ENCODE assay signal across 8 cellular contexts in the genomic region with DNA sequence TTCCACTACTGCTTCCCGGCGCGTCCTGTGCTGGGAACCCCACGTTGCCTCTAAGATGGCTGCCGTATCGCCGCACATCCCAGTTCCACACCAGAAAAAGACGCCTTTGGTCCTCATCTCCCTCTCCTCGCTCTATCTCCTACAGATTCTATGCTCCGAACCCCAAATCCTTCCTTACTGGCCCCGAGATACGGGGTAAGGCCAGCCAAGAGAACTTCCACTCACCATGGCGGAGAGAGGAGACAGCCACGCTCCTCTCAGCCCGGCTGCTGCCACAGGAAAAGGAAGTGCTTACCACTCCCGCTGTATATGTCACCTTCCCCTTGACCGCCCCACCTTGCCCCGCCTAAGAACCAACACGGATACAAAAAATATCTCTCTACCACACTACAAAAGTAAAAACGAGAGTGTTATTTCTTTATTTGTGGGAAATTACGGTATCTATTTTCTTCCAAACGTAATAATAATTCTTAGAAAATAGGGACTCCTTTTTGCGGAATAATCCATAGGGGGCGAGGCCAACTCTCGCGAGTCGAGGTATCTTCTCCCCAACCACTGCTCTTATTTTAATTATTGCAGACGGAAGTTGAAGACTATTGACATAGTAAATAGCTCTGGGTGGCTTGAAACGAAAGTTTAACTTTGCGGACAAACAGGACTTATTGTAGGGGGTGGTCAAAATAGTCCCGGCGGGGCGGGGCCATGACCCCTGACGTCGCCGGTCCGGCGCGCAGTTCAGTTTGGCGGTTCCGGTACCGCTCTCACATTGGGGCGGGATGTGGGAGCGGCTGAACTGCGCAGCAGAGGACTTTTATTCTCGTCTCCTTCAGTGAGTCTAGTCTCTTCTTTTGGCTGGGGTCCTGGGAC. TPM values are rescaled to one million over a fixed set of nuclear protein-coding genes. Genes with fewer than 3 reads are reported as not detected.
DNase-seq lines count a peak whose midpoint lies in the region; ATAC-seq, FAIRE-seq and TF ChIP-seq lines count a peak whose summit lies in the region.

RPL4 (minus strand) TSS at position 293 of the 867 bp plus-strand sequence; CDS start at position 228, 65 bp downstream.
ZWILCH (plus strand) TSS at position 764 of the 867 bp plus-strand sequence; CDS start at position 777, 13 bp downstream.

- whole genome bisulfite sequencing in HepG2 (ENCODE audit: low lambda C conversion rate) = under 1% methylated on average over 37 of the region's 46 CpGs

- H3K4me3 ChIP-seq in AG10803 (ENCODE audit: low read length) (peak within 1 kb of the TSS; percentile 98), HepG2 (replicated peaks in 1 of 3; ENCODE audit: insufficient read depth in 1 of 3, low read depth in 2 of 3, low read length in 3 of 3) (peak within 1 kb of the TSS; percentile 69 to 100 (median 88))

- CTCF ChIA-PET in HepG2 (lab: Yijun Ruan, JAX; ENCODE audit: low intra/inter-chr PET ratio, low total read pairs) = no interaction called here

- in situ Hi-C loops in HepG2 (cut with HindIII; ENCODE audit: extremely low pct_ligation_motif_present, low pct_unique_long_range_greater_than_20kb) = no loop called here

- H3K27me3 ChIP-seq in HepG2 (ENCODE audit: control insufficient read depth in 1 of 2, insufficient read depth in 2 of 2, low read length in 2 of 2) = peaks cover 0 to 5% of the 10 kb centered on the region in 2 experiments; a peak in 1 of 5 replicates

- no TSS peak for BruUV-seq in HepG2 (replicated peaks; lab: Mats Ljungman, UMichigan)

- peak within 1 kb of the TSS; percentile 89 for H3K27ac ChIP-seq in HepG2 (ENCODE audit: extremely low read length, insufficient read depth, low read length)

- H3K4me2 ChIP-seq in HepG2 (ENCODE audit: low read depth, low read length) = peak within 1 kb of the TSS; percentile 93

- POLR2A ChIA-PET in HepG2 (lab: Yijun Ruan, JAX) = interaction anchor here (0.6 to 1.4 kb wide), 22 partner anchors 8 to 1802 kb away, joined by 3 to 13 read pairs (median 4); partner anchors contain the start of genes LCTL, MAP2K1, RAB11A and SNAPC5

- peak; percentile 94 to 96 for TF ChIP-seq POLR2A in HepG2 (IDR thresholded peaks at IDR 0.05; ENCODE audit: insufficient read depth in 1 of 2, low read depth in 2 of 2, low read length in 2 of 2)

- intact Hi-C loops in HepG2 (cut with micrococcal nuclease; ENCODE audit: unreplicated experiment) = loop anchor here (5.0 kb wide), 1 partner anchor 63 kb away; the partner anchor contains the start of gene LCTL

- ATAC-seq in GM19023 (IDR thresholded peaks at IDR 0.05; ENCODE audit: unreplicated experiment) (peak; percentile 76), HG03280 (IDR thresholded peaks at IDR 0.05; ENCODE audit: unreplicated experiment) (peak; percentile 80), HepG2 (peak; percentile 90)

- no peak for TF ChIP-seq RAD21 in HepG2 (CRISPR knock-in tag; IDR thresholded peaks at IDR 0.05)

- DNase-seq in AG10803 (ENCODE audit: low read depth) = peak; percentile 93
- DNase-seq in NCI-H526 (lab: John Stamatoyannopoulos, UW) = peak; percentile 77 to 79
- peak; percentile 67 to 76 for DNase-seq in activated CD4-positive, alpha-beta T cell treated with anti-CD3 and anti-CD28 coated beads, Interleukin-2, amount 50 U/mL, for 24 hours (ENCODE audit: low read depth in 1 of 2, low spot score in 1 of 2)
- DNase-seq in dermis microvascular lymphatic vessel endothelial cell (ENCODE audit: low read depth in 2 of 2) = peak; percentile 86 to 87
- peak; percentile 97 for DNase-seq in HepG2 (ENCODE audit: low spot score)
- DNase-seq in stimulated activated CD4-positive, alpha-beta T cell treated with anti-CD3 and anti-CD28 coated beads, Interleukin-4, amount 100 ng/mL, for 24 hours = peak; percentile 84

- TF ChIP-seq CTCF in AG10803 (conservative IDR thresholded peaks at IDR 0.05; ENCODE audit: low read length) = no peak
- no peak for TF ChIP-seq CTCF in HepG2 (CRISPR knock-in tag; IDR thresholded peaks at IDR 0.05)

- FAIRE-seq in HepG2 (lab: Jason Lieb, UNC) = no peak

- H3K79me2 ChIP-seq in HepG2 (ENCODE audit: insufficient read depth, low read length) = peaks cover 55% of the 10 kb centered on the region

- H3K4me1 ChIP-seq in HepG2 (ENCODE audit: insufficient read depth, low read length) = peaks cover 50% of the 10 kb centered on the region

- TF ChIP-seq EP300 in HepG2 (IDR thresholded peaks at IDR 0.05; ENCODE audit: low read depth in 2 of 2, low read length in 2 of 2) (peak in 1 of 2 experiments; percentile 14; a peak in 1 of 4 replicates), HepG2 (CRISPR knock-in tag; IDR thresholded peaks at IDR 0.05; ENCODE audit: borderline replicate concordance) (0 out of 2 replicates have a peak, but pooled peaks have one; percentile 17)

- H4K20me1 ChIP-seq in HepG2 (ENCODE audit: insufficient read depth, low read length) = peaks cover 31% of the 10 kb centered on the region

- H3K9me3 ChIP-seq in HepG2 (ENCODE audit: low read length) = no peaks in the 10 kb centered on the region

- H3K9ac ChIP-seq in HepG2 (ENCODE audit: insufficient read depth, low read depth, low read length) = peak within 1 kb of the TSS; percentile 96

- H3K36me3 ChIP-seq in HepG2 (replicated peaks in 1 of 2; ENCODE audit: control insufficient read depth in 1 of 2, insufficient read depth in 2 of 2, low read length in 2 of 2) = peaks cover 6 to 34% of the 10 kb centered on the region in 2 experiments; a peak in 4 of 5 replicates

- peak within 1 kb of the TSS; percentile 75 for H2AFZ ChIP-seq in HepG2 (ENCODE audit: low read length)

TF ChIP-seq in HepG2, 621 proteins besides CTCF, POLR2A, EP300 and RAD21 (continues in another document):
- 0 out of 2 replicates have a peak, but pooled peaks have one; percentile 54 for TF ChIP-seq PCBP1 (IDR thresholded peaks at IDR 0.05; ENCODE audit: borderline replicate concordance, low read depth, low read length)
- TF ChIP-seq MAX (IDR thresholded peaks at IDR 0.05) = peak; percentile 81
- TF ChIP-seq NR3C1 (CRISPR knock-in tag; IDR thresholded peaks at IDR 0.05) = no peak
- TF ChIP-seq FOXO1 (CRISPR knock-in tag; IDR thresholded peaks at IDR 0.05) = peak; percentile 12; the same call in 1 of the 2 replicates
- TF ChIP-seq ZBTB1 (CRISPR knock-in tag; IDR thresholded peaks at IDR 0.05; ENCODE audit: borderline replicate concordance) = no peak

RNA-seq across cellular contexts. Expression of gene RPL4, which starts in this region (rescaled TPM):
- total RNA-seq in dermis microvascular lymphatic vessel endothelial cell (1,501 and 2,634 TPM in 2 replicates), HepG2 (2016; rRNA removed; fragmentation: Illumina TruSeq; extraction: Trizol) (3,630 and 4,972 TPM in 2 replicates)
- total RNA-seq in HepG2 (2016; cell fraction: cytosol; rRNA removed; fragmentation: Illumina TruSeq; extraction: Trizol; ENCODE audit: low read depth) = 1,158 and 1,199 TPM in 2 replicates
- 3,592 and 4,979 TPM in 2 replicates for total RNA-seq in HepG2 (2016; cell fraction: insoluble cytoplasmic fraction; rRNA removed; fragmentation: Illumina TruSeq; extraction: Trizol)
- 7,983 and 8,792 TPM in 2 replicates for total RNA-seq in HepG2 (2016; cell fraction: membrane; rRNA removed; fragmentation: Illumina TruSeq; extraction: Trizol)
- 1,360 and 1,490 TPM in 2 replicates for total RNA-seq in HepG2 (2016; cell fraction: nucleus; rRNA removed; fragmentation: Illumina TruSeq; extraction: Trizol)
- polyA plus RNA-seq in HepG2 (2011; rRNA removed) = 3,960 and 4,467 TPM in 2 replicates
- polyA plus RNA-seq in HepG2 (2011; cell fraction: cytosol; rRNA removed) = 5,248 and 5,827 TPM in 2 replicates
- polyA plus RNA-seq in HepG2 (2011; cell fraction: nucleus; rRNA removed) = 1,317 and 1,448 TPM in 2 replicates
- polyA plus RNA-seq in HepG2 (2012) = 3,526 and 4,575 TPM in 2 replicates
- 4,015 and 4,840 TPM in 2 replicates for polyA plus RNA-seq in HepG2 (2016; cell fraction: cytosol; fragmentation: Illumina TruSeq; extraction: Trizol; ENCODE audit: low read depth)
- polyA plus RNA-seq in HepG2 (2016; cell fraction: insoluble cytoplasmic fraction; fragmentation: Illumina TruSeq; extraction: Trizol; ENCODE audit: low read depth) = 4,603 and 4,764 TPM in 2 replicates
- 7,818 and 8,825 TPM in 2 replicates for polyA plus RNA-seq in HepG2 (2016; cell fraction: membrane; fragmentation: Illumina TruSeq; extraction: Trizol; ENCODE audit: low read depth)
- polyA plus RNA-seq in HepG2 (2016; cell fraction: nucleus; fragmentation: Illumina TruSeq; extraction: Trizol; ENCODE audit: insufficient read depth, low read depth) = 2,081 and 2,237 TPM in 2 replicates
- polyA minus RNA-seq in HepG2 (2011; rRNA and poly(A)+ RNA removed; ENCODE audit: low replicate concordance) = 4,301 and 6,437 TPM in 2 replicates
- polyA minus RNA-seq in HepG2 (2011; cell fraction: cytosol; rRNA and poly(A)+ RNA removed) = 1,474 and 1,645 TPM in 2 replicates
- 662 and 844 TPM in 2 replicates for polyA minus RNA-seq in HepG2 (2011; cell fraction: nucleus; rRNA and poly(A)+ RNA removed)

RNA-seq across cellular contexts. Expression of gene ZWILCH, which starts in this region (rescaled TPM):
- total RNA-seq in dermis microvascular lymphatic vessel endothelial cell = 9.1 and 13.4 TPM in 2 replicates
- 27.8 and 44.6 TPM in 2 replicates for total RNA-seq in HepG2 (2016; rRNA removed; fragmentation: Illumina TruSeq; extraction: Trizol)
- total RNA-seq in HepG2 (2016; cell fraction: cytosol; rRNA removed; fragmentation: Illumina TruSeq; extraction: Trizol; ENCODE audit: low read depth) = 21.2 and 22.9 TPM in 2 replicates
- 26.2 and 47.7 TPM in 2 replicates for total RNA-seq in HepG2 (2016; cell fraction: insoluble cytoplasmic fraction; rRNA removed; fragmentation: Illumina TruSeq; extraction: Trizol)
- total RNA-seq in HepG2 (2016; cell fraction: membrane; rRNA removed; fragmentation: Illumina TruSeq; extraction: Trizol) = 14.1 and 15.5 TPM in 2 replicates
- 19.8 and 20.1 TPM in 2 replicates for total RNA-seq in HepG2 (2016; cell fraction: nucleus; rRNA removed; fragmentation: Illumina TruSeq; extraction: Trizol)
- polyA plus RNA-seq in HepG2 (2011; rRNA removed) = 6.9 and 9.5 TPM in 2 replicates
- 2.9 and 4.0 TPM in 2 replicates for polyA plus RNA-seq in HepG2 (2011; cell fraction: cytosol; rRNA removed)
- polyA plus RNA-seq in HepG2 (2011; cell fraction: nucleus; rRNA removed) = 3.8 and 6.9 TPM in 2 replicates
- polyA plus RNA-seq in HepG2 (2012) = 5.2 and 10.2 TPM in 2 replicates
- 1.7 and 1.9 TPM in 2 replicates for polyA plus RNA-seq in HepG2 (2016; cell fraction: cytosol; fragmentation: Illumina TruSeq; extraction: Trizol; ENCODE audit: low read depth)
- 35.0 and 37.1 TPM in 2 replicates for polyA plus RNA-seq in HepG2 (2016; cell fraction: insoluble cytoplasmic fraction; fragmentation: Illumina TruSeq; extraction: Trizol; ENCODE audit: low read depth)
- polyA plus RNA-seq in HepG2 (2016; cell fraction: membrane; fragmentation: Illumina TruSeq; extraction: Trizol; ENCODE audit: low read depth) = 5.2 and 8.1 TPM in 2 replicates
- polyA plus RNA-seq in HepG2 (2016; cell fraction: nucleus; fragmentation: Illumina TruSeq; extraction: Trizol; ENCODE audit: insufficient read depth, low read depth) = 21.1 and 23.2 TPM in 2 replicates
- 11.7 and 60.8 TPM in 2 replicates for polyA minus RNA-seq in HepG2 (2011; rRNA and poly(A)+ RNA removed; ENCODE audit: low replicate concordance)
- polyA minus RNA-seq in HepG2 (2011; cell fraction: cytosol; rRNA and poly(A)+ RNA removed) = 5.7 and 6.9 TPM in 2 replicates
- 11.2 and 12.8 TPM in 2 replicates for polyA minus RNA-seq in HepG2 (2011; cell fraction: nucleus; rRNA and poly(A)+ RNA removed)

Comparison
In these comparisons a context has a peak if more than half of its experiments do, and no peak if none do; other contexts are left out.
1. Peak in every context shown above with its lines: DNase-seq, ATAC-seq, H3K4me3 ChIP-seq and H3K27ac ChIP-seq.